Comparison of ENCODE assay signal across 1 cellular context in genomic region chr3:16536344-16536663, GRCh38.
TF ChIP-seq lines count a peak whose summit lies in the region.

No MANE protein-coding gene starts in this region.

TF ChIP-seq in H1, 55 proteins besides CTCF, POLR2A, EP300 and RAD21:
- no peak for TF ChIP-seq MAX (IDR thresholded peaks at IDR 0.05)
- TF ChIP-seq CTBP2 (IDR thresholded peaks at IDR 0.05; ENCODE audit: borderline replicate concordance, insufficient read depth, insufficient read length, low read length) = no peak
- no peak for TF ChIP-seq GTF2F1 (IDR thresholded peaks at IDR 0.05; ENCODE audit: borderline replicate concordance, low read depth, low read length)
- TF ChIP-seq KDM1A (IDR thresholded peaks at IDR 0.05; ENCODE audit: borderline replicate concordance, low read length) = no peak
- TF ChIP-seq, protein P1, sequence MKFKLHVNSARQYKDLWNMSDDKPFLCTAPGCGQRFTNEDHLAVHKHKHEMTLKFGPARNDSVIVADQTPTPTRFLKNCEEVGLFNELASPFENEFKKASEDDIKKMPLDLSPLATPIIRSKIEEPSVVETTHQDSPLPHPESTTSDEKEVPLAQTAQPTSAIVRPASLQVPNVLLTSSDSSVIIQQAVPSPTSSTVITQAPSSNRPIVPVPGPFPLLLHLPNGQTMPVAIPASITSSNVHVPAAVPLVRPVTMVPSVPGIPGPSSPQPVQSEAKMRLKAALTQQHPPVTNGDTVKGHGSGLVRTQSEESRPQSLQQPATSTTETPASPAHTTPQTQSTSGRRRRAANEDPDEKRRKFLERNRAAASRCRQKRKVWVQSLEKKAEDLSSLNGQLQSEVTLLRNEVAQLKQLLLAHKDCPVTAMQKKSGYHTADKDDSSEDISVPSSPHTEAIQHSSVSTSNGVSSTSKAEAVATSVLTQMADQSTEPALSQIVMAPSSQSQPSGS (IDR thresholded peaks at IDR 0.05; ENCODE audit: low read length) = no peak
- TF ChIP-seq RNF2 (IDR thresholded peaks at IDR 0.05; ENCODE audit: borderline replicate concordance, low read depth, low read length, missing control alignments, poor library complexity, severe bottlenecking) = no peak
- no peak for TF ChIP-seq EZH2 (IDR thresholded peaks at IDR 0.05; ENCODE audit: low read depth, low read length, severe bottlenecking)
- TF ChIP-seq RFX5 (IDR thresholded peaks at IDR 0.05; ENCODE audit: borderline replicate concordance, low read depth, low read length) = no peak
- TF ChIP-seq, protein P2, sequence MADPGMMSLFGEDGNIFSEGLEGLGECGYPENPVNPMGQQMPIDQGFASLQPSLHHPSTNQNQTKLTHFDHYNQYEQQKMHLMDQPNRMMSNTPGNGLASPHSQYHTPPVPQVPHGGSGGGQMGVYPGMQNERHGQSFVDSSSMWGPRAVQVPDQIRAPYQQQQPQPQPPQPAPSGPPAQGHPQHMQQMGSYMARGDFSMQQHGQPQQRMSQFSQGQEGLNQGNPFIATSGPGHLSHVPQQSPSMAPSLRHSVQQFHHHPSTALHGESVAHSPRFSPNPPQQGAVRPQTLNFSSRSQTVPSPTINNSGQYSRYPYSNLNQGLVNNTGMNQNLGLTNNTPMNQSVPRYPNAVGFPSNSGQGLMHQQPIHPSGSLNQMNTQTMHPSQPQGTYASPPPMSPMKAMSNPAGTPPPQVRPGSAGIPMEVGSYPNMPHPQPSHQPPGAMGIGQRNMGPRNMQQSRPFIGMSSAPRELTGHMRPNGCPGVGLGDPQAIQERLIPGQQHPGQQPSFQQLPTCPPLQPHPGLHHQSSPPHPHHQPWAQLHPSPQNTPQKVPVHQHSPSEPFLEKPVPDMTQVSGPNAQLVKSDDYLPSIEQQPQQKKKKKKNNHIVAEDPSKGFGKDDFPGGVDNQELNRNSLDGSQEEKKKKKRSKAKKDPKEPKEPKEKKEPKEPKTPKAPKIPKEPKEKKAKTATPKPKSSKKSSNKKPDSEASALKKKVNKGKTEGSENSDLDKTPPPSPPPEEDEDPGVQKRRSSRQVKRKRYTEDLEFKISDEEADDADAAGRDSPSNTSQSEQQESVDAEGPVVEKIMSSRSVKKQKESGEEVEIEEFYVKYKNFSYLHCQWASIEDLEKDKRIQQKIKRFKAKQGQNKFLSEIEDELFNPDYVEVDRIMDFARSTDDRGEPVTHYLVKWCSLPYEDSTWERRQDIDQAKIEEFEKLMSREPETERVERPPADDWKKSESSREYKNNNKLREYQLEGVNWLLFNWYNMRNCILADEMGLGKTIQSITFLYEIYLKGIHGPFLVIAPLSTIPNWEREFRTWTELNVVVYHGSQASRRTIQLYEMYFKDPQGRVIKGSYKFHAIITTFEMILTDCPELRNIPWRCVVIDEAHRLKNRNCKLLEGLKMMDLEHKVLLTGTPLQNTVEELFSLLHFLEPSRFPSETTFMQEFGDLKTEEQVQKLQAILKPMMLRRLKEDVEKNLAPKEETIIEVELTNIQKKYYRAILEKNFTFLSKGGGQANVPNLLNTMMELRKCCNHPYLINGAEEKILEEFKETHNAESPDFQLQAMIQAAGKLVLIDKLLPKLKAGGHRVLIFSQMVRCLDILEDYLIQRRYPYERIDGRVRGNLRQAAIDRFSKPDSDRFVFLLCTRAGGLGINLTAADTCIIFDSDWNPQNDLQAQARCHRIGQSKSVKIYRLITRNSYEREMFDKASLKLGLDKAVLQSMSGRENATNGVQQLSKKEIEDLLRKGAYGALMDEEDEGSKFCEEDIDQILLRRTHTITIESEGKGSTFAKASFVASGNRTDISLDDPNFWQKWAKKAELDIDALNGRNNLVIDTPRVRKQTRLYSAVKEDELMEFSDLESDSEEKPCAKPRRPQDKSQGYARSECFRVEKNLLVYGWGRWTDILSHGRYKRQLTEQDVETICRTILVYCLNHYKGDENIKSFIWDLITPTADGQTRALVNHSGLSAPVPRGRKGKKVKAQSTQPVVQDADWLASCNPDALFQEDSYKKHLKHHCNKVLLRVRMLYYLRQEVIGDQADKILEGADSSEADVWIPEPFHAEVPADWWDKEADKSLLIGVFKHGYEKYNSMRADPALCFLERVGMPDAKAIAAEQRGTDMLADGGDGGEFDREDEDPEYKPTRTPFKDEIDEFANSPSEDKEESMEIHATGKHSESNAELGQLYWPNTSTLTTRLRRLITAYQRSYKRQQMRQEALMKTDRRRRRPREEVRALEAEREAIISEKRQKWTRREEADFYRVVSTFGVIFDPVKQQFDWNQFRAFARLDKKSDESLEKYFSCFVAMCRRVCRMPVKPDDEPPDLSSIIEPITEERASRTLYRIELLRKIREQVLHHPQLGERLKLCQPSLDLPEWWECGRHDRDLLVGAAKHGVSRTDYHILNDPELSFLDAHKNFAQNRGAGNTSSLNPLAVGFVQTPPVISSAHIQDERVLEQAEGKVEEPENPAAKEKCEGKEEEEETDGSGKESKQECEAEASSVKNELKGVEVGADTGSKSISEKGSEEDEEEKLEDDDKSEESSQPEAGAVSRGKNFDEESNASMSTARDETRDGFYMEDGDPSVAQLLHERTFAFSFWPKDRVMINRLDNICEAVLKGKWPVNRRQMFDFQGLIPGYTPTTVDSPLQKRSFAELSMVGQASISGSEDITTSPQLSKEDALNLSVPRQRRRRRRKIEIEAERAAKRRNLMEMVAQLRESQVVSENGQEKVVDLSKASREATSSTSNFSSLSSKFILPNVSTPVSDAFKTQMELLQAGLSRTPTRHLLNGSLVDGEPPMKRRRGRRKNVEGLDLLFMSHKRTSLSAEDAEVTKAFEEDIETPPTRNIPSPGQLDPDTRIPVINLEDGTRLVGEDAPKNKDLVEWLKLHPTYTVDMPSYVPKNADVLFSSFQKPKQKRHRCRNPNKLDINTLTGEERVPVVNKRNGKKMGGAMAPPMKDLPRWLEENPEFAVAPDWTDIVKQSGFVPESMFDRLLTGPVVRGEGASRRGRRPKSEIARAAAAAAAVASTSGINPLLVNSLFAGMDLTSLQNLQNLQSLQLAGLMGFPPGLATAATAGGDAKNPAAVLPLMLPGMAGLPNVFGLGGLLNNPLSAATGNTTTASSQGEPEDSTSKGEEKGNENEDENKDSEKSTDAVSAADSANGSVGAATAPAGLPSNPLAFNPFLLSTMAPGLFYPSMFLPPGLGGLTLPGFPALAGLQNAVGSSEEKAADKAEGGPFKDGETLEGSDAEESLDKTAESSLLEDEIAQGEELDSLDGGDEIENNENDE (IDR thresholded peaks at IDR 0.05; ENCODE audit: insufficient replicate concordance, low read length) = no peak
- no peak for TF ChIP-seq CREB1 (IDR thresholded peaks at IDR 0.05)
- no peak for TF ChIP-seq USF2 (IDR thresholded peaks at IDR 0.05; ENCODE audit: low read length)
- TF ChIP-seq JUND (IDR thresholded peaks at IDR 0.05; ENCODE audit: low read length) = no peak
- no peak for TF ChIP-seq POU5F1 (IDR thresholded peaks at IDR 0.05; ENCODE audit: low read depth, low read length)
- no peak for TF ChIP-seq E2F6 (IDR thresholded peaks at IDR 0.05)
- no peak for TF ChIP-seq PHF8 (conservative IDR thresholded peaks at IDR 0.05; ENCODE audit: low read depth, low read length)
- no peak for TF ChIP-seq CHD1 (IDR thresholded peaks at IDR 0.05; ENCODE audit: low read depth, low read length)
- no peak for TF ChIP-seq CBX8 (IDR thresholded peaks at IDR 0.05; ENCODE audit: borderline replicate concordance, low read depth, low read length)
- no peak for TF ChIP-seq RBBP5 (IDR thresholded peaks at IDR 0.05; ENCODE audit: borderline replicate concordance, low read depth, low read length)
- no peak for TF ChIP-seq SIN3A (conservative IDR thresholded peaks at IDR 0.05 in 1 of 2, IDR thresholded peaks at IDR 0.05 in 1 of 2; ENCODE audit: low read depth in 1 of 2, low read length in 2 of 2)
